8 cellular contexts compared by ENCODE assay signal in genomic region chr7:1875390-1876199, GRCh38.
DNase-seq lines count a peak whose midpoint lies in the region; ATAC-seq and TF ChIP-seq lines count a peak whose summit lies in the region.
"Not testable (repeated sequence)": the region's sequence is repeated elsewhere in the genome, so short reads cannot be mapped to it uniquely, and the experiment has no call there.

No MANE protein-coding gene starts in this region.

- not testable (repeated sequence) for H2BK5ac ChIP-seq in mesendoderm (ENCODE audit: low read length)

- H3K56ac ChIP-seq in mesendoderm (ENCODE audit: low read length): not testable (repeated sequence)

- H3K4me2 ChIP-seq in BLaER1 treated with 17β-estradiol and CSF1 and Interleukin-3, amounts not matched to agents 10 nM and 100 nM: peak overlapping the region in 8 of 11 experiments; percentile 30 to 66 (median 40); a peak in 15 of 22 replicates
- H3K4me2 ChIP-seq in mesendoderm (ENCODE audit: low read length): not testable (repeated sequence)

- peak; percentile 69 for ATAC-seq in Right ventricle myocardium inferior

- H3K36me3 ChIP-seq in BLaER1 treated with 17β-estradiol and CSF1 and Interleukin-3, amounts not matched to agents 10 nM and 100 nM: peaks cover 26 to 62% (median 51%) of the 10 kb centered on the region in 11 experiments
- H3K36me3 ChIP-seq in mesendoderm (ENCODE audit: control insufficient read depth, insufficient read depth, low read length): not testable (repeated sequence)
- H3K36me3 ChIP-seq in spleen: peaks cover 0 to 48% (median 9%) of the 10 kb centered on the region in 6 donors

- peaks cover 22 to 57% (median 50%) of the 10 kb centered on the region in 11 experiments for H3K9me3 ChIP-seq in BLaER1 treated with 17β-estradiol and CSF1 and Interleukin-3, amounts not matched to agents 10 nM and 100 nM (replicated peaks in 1 of 11)
- H3K9me3 ChIP-seq in spleen: peaks cover 0 to 16% (median 14%) of the 10 kb centered on the region in 8 donors

- H2AK5ac ChIP-seq in mesendoderm (ENCODE audit: low read length): not testable (repeated sequence)

- not testable (repeated sequence) for H3K9ac ChIP-seq in BLaER1 treated with 17β-estradiol and CSF1 and Interleukin-3, amounts not matched to agents 10 nM and 100 nM; mesendoderm (ENCODE audit: low read length)

- not testable (repeated sequence) for H3K27ac ChIP-seq in BLaER1 treated with 17β-estradiol and CSF1 and Interleukin-3, amounts not matched to agents 10 nM and 100 nM; mesendoderm (ENCODE audit: low read depth, low read length); spleen

- not testable (repeated sequence) for H3K79me2 ChIP-seq in mesendoderm (ENCODE audit: control insufficient read depth, insufficient read depth, low read length)

- peaks cover 23 to 58% (median 33%) of the 10 kb centered on the region in 11 experiments; a peak in 19 of 22 replicates for H4K20me1 ChIP-seq in BLaER1 treated with 17β-estradiol and CSF1 and Interleukin-3, amounts not matched to agents 10 nM and 100 nM

- not testable (repeated sequence) for H3K27me3 Mint-ChIP-seq in brain

- peaks cover 0 to 10% (median 8%) of the 10 kb centered on the region in 10 experiments; a peak in 15 of 20 replicates for H3K4me1 ChIP-seq in BLaER1 treated with 17β-estradiol and CSF1 and Interleukin-3, amounts not matched to agents 10 nM and 100 nM
- H3K4me1 ChIP-seq in mesendoderm (ENCODE audit: control insufficient read depth, low read depth, low read length): not testable (repeated sequence)
- peaks cover 0 to 22% (median 10%) of the 10 kb centered on the region in 6 donors for H3K4me1 ChIP-seq in spleen

- TF ChIP-seq CTCF in brain (conservative IDR thresholded peaks at IDR 0.05): peak; percentile 28 to 60
- peak in 7 of 11 experiments; percentile 35 to 55 (median 40) for TF ChIP-seq CTCF in spleen (IDR thresholded peaks at IDR 0.05 in 8 of 11, conservative IDR thresholded peaks at IDR 0.05 in 3 of 11)

- H3K4me3 Mint-ChIP-seq in brain: peak overlapping the region in 2 of 5 experiments; percentile 43 to 50

- H3K18ac ChIP-seq in mesendoderm (ENCODE audit: low read length): not testable (repeated sequence)

- peaks cover 19% of the 10 kb centered on the region for H3K36me3 Mint-ChIP-seq in brain

- not testable (repeated sequence) for H3K23ac ChIP-seq in mesendoderm (ENCODE audit: low read length)

- not testable (repeated sequence) for H2BK120ac ChIP-seq in mesendoderm (ENCODE audit: low read depth, low read length)

- intact Hi-C loops in Right ventricle myocardium inferior (cut with DNase I); spleen (cut with DNase I; ENCODE audit: low total_unique reads): not testable (repeated sequence)

- H3K27ac Mint-ChIP-seq in brain: peak overlapping the region in 1 of 5 experiments; percentile 19

- H3K27me3 ChIP-seq in BLaER1 treated with 17β-estradiol and CSF1 and Interleukin-3, amounts not matched to agents 10 nM and 100 nM; mesendoderm (ENCODE audit: insufficient read depth, low read length, poor library complexity); spleen (replicated peaks in 1 of 7): not testable (repeated sequence)

- DNase-seq in HT-29 (ENCODE audit: low spot score): peak; percentile 18
- peak; percentile 54 for DNase-seq in NCI-H748 (lab: John Stamatoyannopoulos, UW; ENCODE audit: unreplicated experiment)
- peak; percentile 27 for DNase-seq in activated CD4-positive, alpha-beta T cell treated with anti-CD3 and anti-CD28 coated beads for 48 hours
- DNase-seq in Right ventricle myocardium inferior (ENCODE audit: missing footprints); spleen: not testable (repeated sequence)
- DNase-seq in mesendoderm: peak; percentile 79

- not testable (repeated sequence) for H2BK15ac ChIP-seq in mesendoderm (replicated peaks; ENCODE audit: low read depth)

- peaks cover 13% of the 10 kb centered on the region for H3K4me1 Mint-ChIP-seq in brain

- not testable (repeated sequence) for H3K79me1 ChIP-seq in mesendoderm (ENCODE audit: low read length)

- WGBS in mesendoderm (ENCODE audit: extremely low coverage, insufficient coverage, low lambda C conversion rate): no CpG with 5 or more reads among the region's 29 CpGs
- 46 to 68% (median 60%) methylated on average over 23 to 29 of the region's 29 CpGs for WGBS in spleen, 5 donors

- not testable (repeated sequence) for H3K4ac ChIP-seq in mesendoderm (ENCODE audit: low read depth, low read length)

- H3K9me3 Mint-ChIP-seq in brain: peaks cover 10 to 16% (median 13%) of the 10 kb centered on the region in 5 experiments

- not testable (repeated sequence) for H4K8ac ChIP-seq in mesendoderm (ENCODE audit: low read depth, low read length)

- TF ChIP-seq POLR2A in spleen (IDR thresholded peaks at IDR 0.05): not testable (repeated sequence)

- H4K5ac ChIP-seq in mesendoderm (ENCODE audit: low read length): not testable (repeated sequence)

- not testable (repeated sequence) for H3K4me3 ChIP-seq in BLaER1 treated with 17β-estradiol and CSF1 and Interleukin-3, amounts not matched to agents 10 nM and 100 nM; mesendoderm (ENCODE audit: low read length); spleen
